Comparison of ENCODE assay signal across 8 cellular contexts in genomic region chr22:48574776-48575566, GRCh38.
DNase-seq lines count a peak whose midpoint lies in the region; ATAC-seq, FAIRE-seq and TF ChIP-seq lines count a peak whose summit lies in the region.

No MANE protein-coding gene starts in this region.

- TF ChIP-seq RAD21 in H1 (IDR thresholded peaks at IDR 0.05 in 1 of 2, conservative IDR thresholded peaks at IDR 0.05 in 1 of 2; ENCODE audit: low read depth in 2 of 2, low read length in 2 of 2) (peak; percentile 57 to 81), neural cell (conservative IDR thresholded peaks at IDR 0.05) (peak; percentile 86)

- POLR2A ChIA-PET in H1 (lab: Charles Lee; ENCODE audit: partially characterized antibody): no interaction called here

- H4K20me1 ChIP-seq in H1 (replicated peaks in 1 of 2; ENCODE audit: control insufficient read depth in 1 of 2, insufficient read depth in 2 of 2, low read length in 2 of 2): peaks cover 16 to 20% of the 10 kb centered on the region in 2 experiments
- H4K20me1 ChIP-seq in neural cell (ENCODE audit: insufficient read depth): no peaks in the 10 kb centered on the region

- no peak overlapping the region for H3K56ac ChIP-seq in H1 (replicated peaks; ENCODE audit: insufficient read length, low read depth, low read length)

- no peak overlapping the region for H3K4ac ChIP-seq in H1 (replicated peaks; ENCODE audit: insufficient read length, low read depth, low read length)

- H2BK20ac ChIP-seq in H1 (ENCODE audit: low read length): no peak overlapping the region

- 0 out of 2 replicates have a peak overlapping the region, but pooled peaks have one; percentile 27 for H2BK12ac ChIP-seq in H1 (ENCODE audit: low read depth, low read length)

- H3K18ac ChIP-seq in H1 (ENCODE audit: extremely low read depth, low read length): no peak overlapping the region

- no peak overlapping the region for H3K27ac ChIP-seq in H1 (ENCODE audit: low read depth, low read length)
- H3K27ac ChIP-seq in neural cell (ENCODE audit: low read length): no peak overlapping the region

- H2BK120ac ChIP-seq in H1 (replicated peaks; ENCODE audit: low read depth, low read length): no peak overlapping the region

- H3K9ac ChIP-seq in H1 (replicated peaks in 1 of 4; ENCODE audit: extremely low read depth in 1 of 4, low read depth in 3 of 4, low read length in 3 of 4) (peak overlapping the region in 1 of 4 experiments; percentile 73; a peak in 1 of 7 replicates), neural cell (ENCODE audit: low read length) (peak overlapping the region; percentile 39)

- H3K4me2 ChIP-seq in H1 (ENCODE audit: insufficient read depth in 1 of 2, low read depth in 2 of 2, low read length in 2 of 2) (peak overlapping the region; percentile 53 to 56), neural cell (ENCODE audit: low read length) (no peak overlapping the region)

- H3K4me1 ChIP-seq in H1 (replicated peaks in 1 of 4; ENCODE audit: control insufficient read depth in 3 of 4, insufficient read depth in 4 of 4, low read length in 3 of 4): peaks cover 0 to 10% (median 4%) of the 10 kb centered on the region in 4 experiments; a peak in 2 of 7 replicates

- TF ChIP-seq CTCF in H1 (IDR thresholded peaks at IDR 0.05; ENCODE audit: control extremely low read depth in 1 of 3, insufficient read depth in 1 of 3, low read depth in 1 of 3, low read length in 3 of 3) (peak; percentile 76 to 99 (median 84)), neural cell (IDR thresholded peaks at IDR 0.05; ENCODE audit: poor library complexity, severe bottlenecking) (peak; percentile 94)

- H3K23ac ChIP-seq in H1 (ENCODE audit: insufficient read length): no peak overlapping the region

- H2BK5ac ChIP-seq in H1 (ENCODE audit: low read depth, low read length): no peak overlapping the region

- H3K36me3 ChIP-seq in H1 (ENCODE audit: control insufficient read depth in 2 of 4, insufficient read depth in 4 of 4, low read length in 3 of 4) (no peaks in the 10 kb centered on the region), neural cell (ENCODE audit: insufficient read depth, low read length) (no peaks in the 10 kb centered on the region)

- H2AFZ ChIP-seq in H1 (ENCODE audit: low read length) (no peak overlapping the region), neural cell (ENCODE audit: low read depth, low read length) (no peak overlapping the region)

- H4K91ac ChIP-seq in H1 (replicated peaks; ENCODE audit: insufficient read length, low read length): no peak overlapping the region

- no peaks in the 10 kb centered on the region for H3K9me2 ChIP-seq in neural cell (ENCODE audit: insufficient read depth, low read length)

- no peaks in the 10 kb centered on the region for H3F3A ChIP-seq in neural cell (ENCODE audit: insufficient read depth, low read length, poor library complexity, severe bottlenecking)

- peak overlapping the region; percentile 21 to 46 (median 26); a peak in 4 of 8 replicates for H3K4me3 ChIP-seq in H1 (ENCODE audit: extremely low read depth in 1 of 4, insufficient read depth in 2 of 4, low read depth in 3 of 4, low read length in 4 of 4)
- peak overlapping the region; percentile 55 for H3K4me3 ChIP-seq in neural cell (ENCODE audit: low read length)

- CTCF ChIA-PET in H1 (lab: Charles Lee; ENCODE audit: partially characterized antibody): interaction anchor here (1.3 kb wide), 1 partner anchor 297 kb away, joined by 3 read pairs; no protein-coding TSS in a partner anchor

- ATAC-seq in GM19395 (IDR thresholded peaks at IDR 0.05; ENCODE audit: unreplicated experiment): no peak

- DNase-seq in NCI-H524 (lab: John Stamatoyannopoulos, UW) (peak; percentile 66 to 81), NCI-H524 treated with DMSO at 0.1 percent for 48 hours (lab: John Stamatoyannopoulos, UW) (no peak), NCI-H446 treated with DMSO at 0.1 percent for 48 hours (lab: John Stamatoyannopoulos, UW) (peak; percentile 10), H1 (ENCODE audit: low read depth in 1 of 2, low spot score in 2 of 2) (peak; percentile 33 to 85), NOMO-1 treated with DMSO at 0.1 percent for 48 hours (lab: John Stamatoyannopoulos, UW; ENCODE audit: unreplicated experiment) (no peak), NCI-H1417 treated with DMSO at 0.1 percent for 48 hours (lab: John Stamatoyannopoulos, UW) (no peak)

- H2BK15ac ChIP-seq in H1 (ENCODE audit: low read length): no peak overlapping the region

- no peak for TF ChIP-seq EP300 in H1 (IDR thresholded peaks at IDR 0.05; ENCODE audit: borderline replicate concordance in 1 of 2, low read depth in 2 of 2, low read length in 2 of 2)
- no peak for TF ChIP-seq EP300 in neural cell (conservative IDR thresholded peaks at IDR 0.05; ENCODE audit: poor library complexity, severe bottlenecking)

- peaks cover 4% of the 10 kb centered on the region for H3K79me1 ChIP-seq in H1 (ENCODE audit: low read depth, low read length)

- peaks cover 0 to 12% (median 3%) of the 10 kb centered on the region in 4 experiments; a peak in 3 of 7 replicates for H3K27me3 ChIP-seq in H1 (replicated peaks in 1 of 4; ENCODE audit: control insufficient read depth in 3 of 4, extremely low read depth in 1 of 4, insufficient read depth in 3 of 4, low read length in 3 of 4)
- H3K27me3 ChIP-seq in neural cell (ENCODE audit: insufficient read depth, low read depth, low read length): no peaks in the 10 kb centered on the region

- H3K14ac ChIP-seq in H1 (ENCODE audit: insufficient read length): no peak overlapping the region

- H4K8ac ChIP-seq in H1 (ENCODE audit: extremely low read depth, insufficient read depth, low read length): 0 out of 2 replicates have a peak overlapping the region, but pooled peaks have one; percentile 66

- peaks cover 3 to 4% of the 10 kb centered on the region in 2 experiments for H3K9me3 ChIP-seq in H1 (ENCODE audit: insufficient read depth in 2 of 2, low read depth in 1 of 2, low read length in 1 of 2)
- H3K9me3 ChIP-seq in neural cell (ENCODE audit: low read length): peaks cover 9% of the 10 kb centered on the region

- 76% methylated on average over 9 of the region's 84 CpGs; no CpG with 5 or more reads in 1 of the 2 experiments for WGBS in H1 (ENCODE audit: extremely low coverage in 1 of 2, insufficient coverage in 1 of 2, insufficient read length in 1 of 2, insufficient replicate concordance in 2 of 2, low coverage in 1 of 2, low lambda C conversion rate in 2 of 2, missing lambda C conversion rate in 1 of 2), 2 experiments

- 0 out of 3 replicates have a peak, but pooled peaks of 1 of the 2 experiments have one; percentile 19 for TF ChIP-seq POLR2A in H1 (IDR thresholded peaks at IDR 0.05; ENCODE audit: control extremely low read depth in 1 of 2, low read depth in 2 of 2, low read length in 2 of 2)

- H3K79me2 ChIP-seq in H1 (ENCODE audit: control insufficient read depth in 1 of 2, insufficient read depth in 2 of 2, low read length in 2 of 2) (peaks cover 0 to 7% of the 10 kb centered on the region in 2 experiments; a peak in 1 of 4 replicates), neural cell (replicated peaks; ENCODE audit: insufficient read depth, low read length) (no peaks in the 10 kb centered on the region)

- no peak overlapping the region for H2AK5ac ChIP-seq in H1 (ENCODE audit: low read depth, low read length)

- no peak for FAIRE-seq in H1 (lab: Jason Lieb, UNC)

- peaks cover 4% of the 10 kb centered on the region; the same call in 1 of the 2 replicates for H3K23me2 ChIP-seq in H1 (ENCODE audit: low read depth, low read length)

- H4K5ac ChIP-seq in H1 (ENCODE audit: insufficient read length, low read depth, low read length): no peak overlapping the region

TF ChIP-seq in H1, 55 proteins besides CTCF, POLR2A, EP300 and RAD21 (continues in another document):
- TF ChIP-seq RBBP5 (IDR thresholded peaks at IDR 0.05; ENCODE audit: borderline replicate concordance, low read depth, low read length) (0 out of 2 replicates have a peak, but pooled peaks have one; percentile 6), GABPA (IDR thresholded peaks at IDR 0.05; ENCODE audit: borderline replicate concordance, insufficient read depth, low read length) (peak; percentile 47; the same call in 1 of the 2 replicates), ATF3 (IDR thresholded peaks at IDR 0.05; ENCODE audit: insufficient read depth, low read depth, low read length) (peak; percentile 50; the same call in 1 of the 2 replicates), CTBP2 (IDR thresholded peaks at IDR 0.05; ENCODE audit: borderline replicate concordance, insufficient read depth, insufficient read length, low read length) (no peak), TAF1 (IDR thresholded peaks at IDR 0.05; ENCODE audit: low read depth, low read length) (peak; percentile 24; the same call in 1 of the 2 replicates), TAF7 (optimal IDR thresholded peaks at IDR 0.05; ENCODE audit: borderline replicate concordance, low read depth, low read length) (peak; percentile 60), MAX (IDR thresholded peaks at IDR 0.05) (peak; percentile 34)

TF ChIP-seq in neural cell, 6 proteins besides CTCF, POLR2A, EP300 and RAD21 (continues in another document):
- TF ChIP-seq POLR2AphosphoS5 (IDR thresholded peaks at IDR 0.05): no peak
- TF ChIP-seq MXI1 (conservative IDR thresholded peaks at IDR 0.05; ENCODE audit: poor library complexity, severe bottlenecking): peak; percentile 25
- TF ChIP-seq EZH2 (IDR thresholded peaks at IDR 0.05; ENCODE audit: borderline replicate concordance, insufficient read depth, low read length, poor library complexity, severe bottlenecking): no peak
- TF ChIP-seq TAF1 (IDR thresholded peaks at IDR 0.05; ENCODE audit: low read depth): peak; percentile 33

Comparison
In these comparisons a context has a peak if more than half of its experiments do, and no peak if none do; other contexts are left out.
1. DNase-seq: peak in NCI-H524 (2 of 2), NCI-H446 treated with DMSO at 0.1 percent for 48 hours (single experiment) and H1 (2 of 2); none in NCI-H524 treated with DMSO at 0.1 percent for 48 hours (single experiment), NOMO-1 treated with DMSO at 0.1 percent for 48 hours (single experiment) and NCI-H1417 treated with DMSO at 0.1 percent for 48 hours (single experiment).